ENCODE assay signal across 16 cellular contexts in genomic region chr13:62293081-62293480, GRCh38.
DNase-seq lines count a peak whose midpoint lies in the region; ATAC-seq and TF ChIP-seq lines count a peak whose summit lies in the region.
"Had no signal": no experiment of that assay in that cellular context is flagged by ENCODE, and none has a peak within 500 bp of the region (broad histone marks: within the 10 kb centered on the region; RNA-seq: fewer than 3 reads in every experiment).

No MANE protein-coding gene starts in this region.

- H3K27me3 ChIP-seq in breast epithelium (no peaks in the 10 kb centered on the region), upper lobe of right lung (no peaks in the 10 kb centered on the region)
- H3K27me3 ChIP-seq: sigmoid colon had no signal

- TF ChIP-seq CTCF in MCF 10A (IDR thresholded peaks at IDR 0.05; ENCODE audit: unreplicated experiment) (no peak), breast epithelium (IDR thresholded peaks at IDR 0.05) (no peak), upper lobe of right lung (IDR thresholded peaks at IDR 0.05) (no peak)

- peaks cover 4% of the 10 kb centered on the region for H3K27me3 Mint-ChIP-seq in MCF 10A (ENCODE audit: insufficient read depth, unreplicated experiment)
- H3K27me3 Mint-ChIP-seq: activated CD8-positive, alpha-beta memory T cell treated with anti-CD3 and anti-CD28 coated beads, Interleukin-2, amount 10 ng/mL, durations not matched to agents 7 days and 5 days had no signal

- H3K36me3 Mint-ChIP-seq in MCF 10A (ENCODE audit: insufficient read depth, unreplicated experiment), result no peaks in the 10 kb centered on the region
- H3K36me3 Mint-ChIP-seq: activated CD8-positive, alpha-beta memory T cell treated with anti-CD3 and anti-CD28 coated beads, Interleukin-2, amount 10 ng/mL, durations not matched to agents 7 days and 5 days; brain had no signal

- CTCF ChIA-PET in MCF 10A (lab: Yijun Ruan, JAX), result no interaction called here

- H3K36me3 ChIP-seq in breast epithelium (no peaks in the 10 kb centered on the region), upper lobe of right lung (no peaks in the 10 kb centered on the region)
- H3K36me3 ChIP-seq: sigmoid colon had no signal

- BruUV-seq in MCF 10A (replicated peaks; lab: Mats Ljungman, UMichigan), result no TSS peak

- POLR2A ChIA-PET in MCF 10A (lab: Yijun Ruan, JAX), result interaction anchor here (0.7 to 1.3 kb wide), 2 partner anchors 15 to 180 kb away, joined by 3 read pairs; no protein-coding TSS in a partner anchor

- ATAC-seq in HG02938 (IDR thresholded peaks at IDR 0.05; ENCODE audit: unreplicated experiment) (no peak), upper lobe of right lung (no peak)
- ATAC-seq: activated CD8-positive, alpha-beta memory T cell treated with anti-CD3 and anti-CD28 coated beads, Interleukin-2, amount 10 ng/mL, durations not matched to agents 7 days and 5 days had no signal

- H3K4me1 ChIP-seq in breast epithelium, result no peaks in the 10 kb centered on the region
- no peaks in the 10 kb centered on the region for H3K4me1 ChIP-seq in upper lobe of right lung
- H3K4me1 ChIP-seq: sigmoid colon had no signal

- no peak overlapping the region for H3K4me3 Mint-ChIP-seq in MCF 10A (ENCODE audit: unreplicated experiment)
- H3K4me3 Mint-ChIP-seq: activated CD8-positive, alpha-beta memory T cell treated with anti-CD3 and anti-CD28 coated beads, Interleukin-2, amount 10 ng/mL, durations not matched to agents 7 days and 5 days; brain had no signal

- no peak overlapping the region for H3K27ac Mint-ChIP-seq in MCF 10A (ENCODE audit: low read depth, unreplicated experiment)
- H3K27ac Mint-ChIP-seq: activated CD8-positive, alpha-beta memory T cell treated with anti-CD3 and anti-CD28 coated beads, Interleukin-2, amount 10 ng/mL, durations not matched to agents 7 days and 5 days; brain had no signal

- H3K4me1 Mint-ChIP-seq in MCF 10A (ENCODE audit: insufficient read depth, unreplicated experiment), result no peaks in the 10 kb centered on the region
- H3K4me1 Mint-ChIP-seq: activated CD8-positive, alpha-beta memory T cell treated with anti-CD3 and anti-CD28 coated beads, Interleukin-2, amount 10 ng/mL, durations not matched to agents 7 days and 5 days had no signal

- H3K4me3 ChIP-seq in breast epithelium (no peak overlapping the region), upper lobe of right lung (no peak overlapping the region)
- H3K4me3 ChIP-seq: sigmoid colon had no signal

- H3K9me3 ChIP-seq in breast epithelium (no peaks in the 10 kb centered on the region), upper lobe of right lung (no peaks in the 10 kb centered on the region)
- H3K9me3 ChIP-seq: sigmoid colon had no signal

- peak; percentile 76 for DNase-seq in MCF 10A (ENCODE audit: unreplicated experiment)
- DNase-seq in breast epithelium (ENCODE audit: low spot score in 2 of 2), result no peak
- DNase-seq in NCI-H226, result peak; percentile 7
- DNase-seq in dedifferentiated amniotic fluid mesenchymal stem cell (ENCODE audit: extremely low spot score), result peak; percentile 42
- no peak for DNase-seq in NCI-H1694 treated with DMSO at 0.1 percent for 48 hours (lab: John Stamatoyannopoulos, UW)
- DNase-seq in midbrain (lab: John Stamatoyannopoulos, UW), result no peak
- DNase-seq in upper lobe of right lung, result no peak
- DNase-seq: activated CD4-positive, CD25-positive, alpha-beta regulatory T cell; activated CD8-positive, alpha-beta memory T cell treated with anti-CD3 and anti-CD28 coated beads, Interleukin-2, amount 10 ng/mL, durations not matched to agents 7 days and 5 days; activated gamma-delta T cell treated with Interleukin-2 at 50 U/mL for 16 hours; effector CD4-positive, alpha-beta T cell; MM.1S; sigmoid colon; stimulated activated CD4-positive, alpha-beta T cell treated with anti-CD3 and anti-CD28 coated beads, Interleukin-4, amount 100 ng/mL, for 4 hours had no signal

- no peaks in the 10 kb centered on the region for H3K9me3 Mint-ChIP-seq in MCF 10A (ENCODE audit: unreplicated experiment)

- no peak for TF ChIP-seq POLR2A in breast epithelium (IDR thresholded peaks at IDR 0.05)

- H3K27ac ChIP-seq in breast epithelium (no peak overlapping the region), upper lobe of right lung (no peak overlapping the region)
- H3K27ac ChIP-seq: sigmoid colon had no signal

- intact Hi-C loops in MCF 10A (cut with micrococcal nuclease) (no loop called here), breast epithelium (cut with DNase I; ENCODE audit: low total_unique reads) (no loop called here), upper lobe of right lung (cut with DNase I) (no loop called here)

Comparison
In these comparisons a context has a peak if more than half of its experiments do, and no peak if none do; other contexts are left out.
1. DNase-seq: peak in MCF 10A (single experiment), NCI-H226 (single experiment) and dedifferentiated amniotic fluid mesenchymal stem cell (single experiment); none in breast epithelium (0 of 2), NCI-H1694 treated with DMSO at 0.1 percent for 48 hours (single experiment), midbrain (single experiment) and upper lobe of right lung (single experiment).